ENCODE assay signal across 11 cellular contexts in genomic region chr4:39426728-39427127, GRCh38. TPM values are rescaled to one million over a fixed set of nuclear protein-coding genes. Genes with fewer than 3 reads are reported as not detected.
"Had no signal": no experiment of that assay in that cellular context is flagged by ENCODE, and none has a peak within 500 bp of the region (broad histone marks: within the 10 kb centered on the region; RNA-seq: fewer than 3 reads in every experiment).

No MANE protein-coding gene starts in this region.

- DNase-seq: GM23248, GOT3, H7, IMR-90, KBM-7 had no signal

- H3K27ac ChIP-seq: GM23248, HL-60, KMS-11 had no signal

- H3K9ac ChIP-seq: GM23248, KMS-11 had no signal

- H3K36me3 ChIP-seq: HAP-1 had no signal

- ATAC-seq: HCT116 had no signal

- H3K4me2 ChIP-seq: KMS-11 had no signal

- H3K9me3 ChIP-seq: HAP-1 had no signal

- H3K4me3 ChIP-seq: GM23248, HAP-1 had no signal

RNA-seq across cellular contexts. Expression of gene KLB, which starts 20.0 kb away (rescaled TPM):
- total RNA-seq: GM23248, H4, H7, HT1080, IMR-90 had no signal
- polyA plus RNA-seq: GM23248, IMR-90 had no signal
